In the genomic region with DNA sequence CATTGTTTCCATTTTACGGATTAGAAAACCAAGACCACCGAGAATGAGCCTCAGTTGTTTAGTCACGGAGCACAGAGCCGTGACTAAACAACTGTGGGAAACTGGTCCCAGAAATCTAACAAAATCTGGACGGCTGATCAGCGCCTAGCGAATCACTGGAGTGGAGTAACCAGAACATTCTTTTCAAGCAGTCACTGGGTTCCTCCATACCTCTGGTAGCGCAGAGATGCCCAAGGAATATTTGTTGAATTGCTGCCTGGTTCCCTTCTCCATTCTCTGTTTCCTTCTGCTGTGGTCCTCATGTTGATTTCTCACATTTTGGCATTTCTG, we compare ENCODE assay signal across 9 cellular contexts.
DNase-seq lines count a peak whose midpoint lies in the region; ATAC-seq and TF ChIP-seq lines count a peak whose summit lies in the region.
"Had no signal": no experiment of that assay in that cellular context is flagged by ENCODE, and none has a peak within 500 bp of the region (broad histone marks: within the 10 kb centered on the region; RNA-seq: fewer than 3 reads in every experiment).

No MANE protein-coding gene starts in this region.

- H3K4me3 Mint-ChIP-seq in activated CD4-positive, alpha-beta T cell treated with anti-CD3 and anti-CD28 coated beads, Interleukin-2, amount 10 ng/mL, durations not matched to agents 24 days and 14 days, result peak overlapping the region; percentile 85
- H3K4me3 Mint-ChIP-seq in activated naive CD8-positive, alpha-beta T cell treated with anti-CD3 and anti-CD28 coated beads for 36 hours, result peak overlapping the region; percentile 82
- H3K4me3 Mint-ChIP-seq in immature natural killer cell, result peak overlapping the region; percentile 76 to 83 (median 77)
- H3K4me3 Mint-ChIP-seq: dendritic cell treated with granulocyte-macrophage colony-stimulating factor and Interleukin-4, amounts not matched to agents 40 ng/mL and 50 ng/mL, for 4 days had no signal

- H3K9me3 Mint-ChIP-seq in activated CD4-positive, alpha-beta T cell treated with anti-CD3 and anti-CD28 coated beads, Interleukin-2, amount 10 ng/mL, durations not matched to agents 24 days and 14 days, result peaks cover 28% of the 10 kb centered on the region
- H3K9me3 Mint-ChIP-seq in activated naive CD8-positive, alpha-beta T cell treated with anti-CD3 and anti-CD28 coated beads for 36 hours, result peaks cover 4% of the 10 kb centered on the region
- peaks cover 3 to 41% (median 15%) of the 10 kb centered on the region in 6 donors for H3K9me3 Mint-ChIP-seq in immature natural killer cell
- H3K9me3 Mint-ChIP-seq: dendritic cell treated with granulocyte-macrophage colony-stimulating factor and Interleukin-4, amounts not matched to agents 40 ng/mL and 50 ng/mL, for 4 days had no signal

- no peak for TF ChIP-seq POLR2A in erythroblast (IDR thresholded peaks at IDR 0.05; ENCODE audit: low read length)

- ATAC-seq in GM19395 (IDR thresholded peaks at IDR 0.05; ENCODE audit: unreplicated experiment) (no peak), HG03565 (IDR thresholded peaks at IDR 0.05; ENCODE audit: unreplicated experiment) (no peak)

- H3K4me1 Mint-ChIP-seq in activated CD4-positive, alpha-beta T cell treated with anti-CD3 and anti-CD28 coated beads, Interleukin-2, amount 10 ng/mL, durations not matched to agents 24 days and 14 days, result peaks cover 30% of the 10 kb centered on the region
- H3K4me1 Mint-ChIP-seq in activated naive CD8-positive, alpha-beta T cell treated with anti-CD3 and anti-CD28 coated beads for 36 hours, result peaks cover 25% of the 10 kb centered on the region
- peaks cover 10 to 19% of the 10 kb centered on the region in 2 donors for H3K4me1 Mint-ChIP-seq in immature natural killer cell

- intact Hi-C loops in activated CD4-positive, alpha-beta T cell treated with anti-CD3 and anti-CD28 coated beads, Interleukin-2, amount 10 ng/mL, durations not matched to agents 24 days and 14 days (cut with micrococcal nuclease), result loop anchor here (1.0 to 5.0 kb wide), 3 partner anchors 44 to 370 kb away; partner anchors contain the start of gene ZSCAN12

- peaks cover 66% of the 10 kb centered on the region for H3K27me3 Mint-ChIP-seq in activated CD4-positive, alpha-beta T cell treated with anti-CD3 and anti-CD28 coated beads, Interleukin-2, amount 10 ng/mL, durations not matched to agents 24 days and 14 days
- peaks cover 89% of the 10 kb centered on the region for H3K27me3 Mint-ChIP-seq in activated naive CD8-positive, alpha-beta T cell treated with anti-CD3 and anti-CD28 coated beads for 36 hours
- H3K27me3 Mint-ChIP-seq in immature natural killer cell (ENCODE audit: low read depth in 3 of 3), result peaks cover 26 to 54% (median 47%) of the 10 kb centered on the region in 3 donors

- H3K27ac Mint-ChIP-seq in activated CD4-positive, alpha-beta T cell treated with anti-CD3 and anti-CD28 coated beads, Interleukin-2, amount 10 ng/mL, durations not matched to agents 24 days and 14 days, result peak overlapping the region; percentile 21
- no peak overlapping the region for H3K27ac Mint-ChIP-seq in activated naive CD8-positive, alpha-beta T cell treated with anti-CD3 and anti-CD28 coated beads for 36 hours
- H3K27ac Mint-ChIP-seq in immature natural killer cell, result no peak overlapping the region
- H3K27ac Mint-ChIP-seq: dendritic cell treated with granulocyte-macrophage colony-stimulating factor and Interleukin-4, amounts not matched to agents 40 ng/mL and 50 ng/mL, for 4 days had no signal

- H3K36me3 Mint-ChIP-seq in activated CD4-positive, alpha-beta T cell treated with anti-CD3 and anti-CD28 coated beads, Interleukin-2, amount 10 ng/mL, durations not matched to agents 24 days and 14 days (ENCODE audit: low read depth), result peaks cover 3% of the 10 kb centered on the region
- peaks cover 2% of the 10 kb centered on the region for H3K36me3 Mint-ChIP-seq in activated naive CD8-positive, alpha-beta T cell treated with anti-CD3 and anti-CD28 coated beads for 36 hours
- peaks cover 0 to 13% (median 0%) of the 10 kb centered on the region in 3 donors for H3K36me3 Mint-ChIP-seq in immature natural killer cell

- DNase-seq in activated CD4-positive, alpha-beta T cell treated with anti-CD3 and anti-CD28 coated beads, Interleukin-2, amount 10 ng/mL, durations not matched to agents 24 days and 14 days, result no peak
- DNase-seq in activated CD4-positive, alpha-beta T cell treated with anti-CD3 and anti-CD28 coated beads for 48 hours, result no peak
- DNase-seq in activated naive CD8-positive, alpha-beta T cell treated with anti-CD3 and anti-CD28 coated beads for 36 hours, result no peak
- DNase-seq in immature natural killer cell (no peak), erythroblast (lab: John Stamatoyannopoulos, UW) (no peak)

- peak overlapping the region; percentile 45 for H3K27ac ChIP-seq in temporal lobe (ENCODE audit: low read depth, low read length)
